Comparison of ENCODE assay signal across 1 cellular context in the genomic region with DNA sequence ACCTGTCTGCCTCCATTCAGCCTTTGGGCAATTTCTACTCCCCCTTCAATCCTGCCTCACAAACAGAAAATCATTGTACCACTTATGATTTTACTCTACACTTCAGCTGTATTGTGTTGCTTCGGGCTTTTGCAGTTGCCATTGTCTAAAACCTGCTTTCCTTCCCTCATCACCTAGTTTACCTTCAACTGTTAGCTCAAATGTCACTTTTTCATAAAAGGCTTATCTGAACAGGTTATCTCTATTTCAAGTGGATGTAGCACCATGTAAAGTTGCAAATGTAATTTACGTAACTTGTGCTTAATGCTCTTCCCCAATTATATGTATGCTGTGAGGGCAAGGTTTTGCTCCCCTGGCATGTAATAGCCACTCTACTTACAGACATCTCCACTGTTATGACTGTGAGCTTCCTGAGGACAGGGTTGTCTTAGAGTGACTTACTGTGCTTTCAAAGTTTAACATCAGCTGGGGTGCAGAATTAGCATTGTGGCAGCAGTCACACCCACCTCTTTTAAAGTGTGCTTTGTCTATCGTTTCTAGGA.
A peak's percentile ranks its signal among the peaks of the same experiment; 100 is the strongest.
TF ChIP-seq lines count a peak whose summit lies in the region.

No MANE protein-coding gene starts in this region.

TF ChIP-seq in H1, 55 proteins besides CTCF, POLR2A, EP300 and RAD21:
- TF ChIP-seq, protein P1, sequence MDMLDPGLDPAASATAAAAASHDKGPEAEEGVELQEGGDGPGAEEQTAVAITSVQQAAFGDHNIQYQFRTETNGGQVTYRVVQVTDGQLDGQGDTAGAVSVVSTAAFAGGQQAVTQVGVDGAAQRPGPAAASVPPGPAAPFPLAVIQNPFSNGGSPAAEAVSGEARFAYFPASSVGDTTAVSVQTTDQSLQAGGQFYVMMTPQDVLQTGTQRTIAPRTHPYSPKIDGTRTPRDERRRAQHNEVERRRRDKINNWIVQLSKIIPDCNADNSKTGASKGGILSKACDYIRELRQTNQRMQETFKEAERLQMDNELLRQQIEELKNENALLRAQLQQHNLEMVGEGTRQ (IDR thresholded peaks at IDR 0.05; ENCODE audit: low read length): no peak
- no peak for TF ChIP-seq RBBP5 (IDR thresholded peaks at IDR 0.05; ENCODE audit: borderline replicate concordance, low read depth, low read length)
- peak; percentile 50 for TF ChIP-seq POLR2AphosphoS5 (IDR thresholded peaks at IDR 0.05; ENCODE audit: low read depth, low read length)
- TF ChIP-seq CREB1 (IDR thresholded peaks at IDR 0.05): no peak
- TF ChIP-seq TCF12 (IDR thresholded peaks at IDR 0.05; ENCODE audit: low read depth, low read length): no peak
TF ChIP-seq in H1: peak in this region for 1.
